23 cellular contexts compared by ENCODE assay signal in the genomic region with DNA sequence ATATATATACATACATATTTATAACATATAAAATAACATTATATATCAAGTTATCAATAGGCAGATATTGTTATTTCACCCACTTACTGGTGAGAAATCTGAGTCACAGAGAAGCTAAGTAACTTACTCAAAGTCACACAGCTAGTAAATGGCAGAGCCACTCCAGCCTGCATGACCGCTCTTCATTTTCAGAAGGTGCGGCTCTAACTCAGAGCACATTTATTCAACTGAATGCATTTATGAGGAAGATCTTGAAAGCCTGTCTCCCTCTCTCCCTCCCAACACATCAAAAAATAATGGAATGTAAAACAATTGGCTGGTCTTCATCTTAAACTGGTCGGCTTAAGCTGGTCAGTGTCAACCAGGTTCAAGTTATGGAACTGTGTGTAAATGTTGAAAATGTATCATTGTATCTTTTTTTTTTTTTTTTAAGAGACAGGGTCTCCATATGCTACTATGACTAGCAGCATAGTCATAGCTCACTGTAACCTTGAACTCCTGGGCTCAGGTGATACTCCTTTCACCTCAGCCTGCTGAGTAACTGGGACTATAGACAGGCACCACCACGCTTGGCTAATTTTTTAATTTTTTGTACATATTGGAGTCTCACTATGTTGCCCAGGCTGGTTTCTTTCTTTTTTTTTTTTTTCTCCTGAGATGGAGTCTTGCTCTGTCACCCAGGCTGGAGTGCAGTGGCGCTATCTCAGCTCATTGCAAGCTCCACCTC.
"Had no signal": no experiment of that assay in that cellular context is flagged by ENCODE, and none has a peak within 500 bp of the region (broad histone marks: within the 10 kb centered on the region; RNA-seq: fewer than 3 reads in every experiment).

No MANE protein-coding gene starts in this region.

- H3K36me3 ChIP-seq: brain microvascular endothelial cell, SJSA1 had no signal

- H3K27ac ChIP-seq: brain microvascular endothelial cell, SJSA1 had no signal

- ATAC-seq: activated T-helper 17 cell treated with anti-CD3 and anti-CD28 coated beads, Interleukin-2, amount 50 U/mL, for 72 hours; Panc1; SK-N-SH treated with all-trans-retinoic acid at 6 μM for 48 hours had no signal

- H3K4me3 ChIP-seq: SJSA1 had no signal

- DNase-seq: activated CD4-positive, alpha-beta memory T cell treated with anti-CD3 and anti-CD28 coated beads, Interleukin-2, amount 10 ng/mL, durations not matched to agents 7 days and 5 days; activated CD4-positive, alpha-beta T cell treated with anti-CD3 and anti-CD28 coated beads for 1 hour; activated CD4-positive, alpha-beta T cell treated with anti-CD3 and anti-CD28 coated beads, Interleukin-2, amount 50 U/mL, for 1 hour; activated gamma-delta T cell; activated naive CD4-positive, alpha-beta T cell treated with anti-CD3 and anti-CD28 coated beads, Interleukin-2, amount 10 ng/mL, durations not matched to agents 7 days and 5 days; activated naive CD8-positive, alpha-beta T cell treated with anti-CD3 and anti-CD28 coated beads for 36 hours; activated T-cell treated with anti-CD3 and anti-CD28 coated beads for 4 hours; activated T-cell treated with anti-CD3 and anti-CD28 coated beads, Interleukin-2, amount 50 U/mL, for 48 hours; brain microvascular endothelial cell; MM.1S; NCI-H1105; NCI-H1436; NCI-H187; NCI-H2081; NCI-H446; NCI-H524; RPMI8226; SHP77 had no signal

- H3K27ac Mint-ChIP-seq: activated CD4-positive, alpha-beta memory T cell treated with anti-CD3 and anti-CD28 coated beads, Interleukin-2, amount 10 ng/mL, durations not matched to agents 7 days and 5 days; activated naive CD4-positive, alpha-beta T cell treated with anti-CD3 and anti-CD28 coated beads, Interleukin-2, amount 10 ng/mL, durations not matched to agents 7 days and 5 days; activated naive CD8-positive, alpha-beta T cell treated with anti-CD3 and anti-CD28 coated beads for 36 hours; activated T-helper 17 cell treated with anti-CD3 and anti-CD28 coated beads, Interleukin-2, amount 50 U/mL, for 72 hours; T-helper 1 cell treated with Interleukin-12 subunit alpha and Interleukin-12 subunit beta and Interleukin-4 antibody, amounts not matched to agents 30 μg/mL and 1 μg/mL, for 36 hours had no signal

- H3K4me1 Mint-ChIP-seq: activated naive CD4-positive, alpha-beta T cell treated with anti-CD3 and anti-CD28 coated beads, Interleukin-2, amount 10 ng/mL, durations not matched to agents 7 days and 5 days; activated T-helper 17 cell treated with anti-CD3 and anti-CD28 coated beads, Interleukin-2, amount 50 U/mL, for 72 hours had no signal

- H3K27me3 ChIP-seq: brain microvascular endothelial cell, SJSA1 had no signal

- H3K9me3 Mint-ChIP-seq: activated T-helper 17 cell treated with anti-CD3 and anti-CD28 coated beads, Interleukin-2, amount 50 U/mL, for 72 hours had no signal

- H3K27me3 Mint-ChIP-seq: activated CD4-positive, alpha-beta memory T cell treated with anti-CD3 and anti-CD28 coated beads, Interleukin-2, amount 10 ng/mL, durations not matched to agents 7 days and 5 days; activated naive CD8-positive, alpha-beta T cell treated with anti-CD3 and anti-CD28 coated beads for 36 hours; activated T-helper 17 cell treated with anti-CD3 and anti-CD28 coated beads, Interleukin-2, amount 50 U/mL, for 72 hours had no signal

- H3K4me3 Mint-ChIP-seq: activated CD4-positive, alpha-beta memory T cell treated with anti-CD3 and anti-CD28 coated beads, Interleukin-2, amount 10 ng/mL, durations not matched to agents 7 days and 5 days; activated naive CD4-positive, alpha-beta T cell treated with anti-CD3 and anti-CD28 coated beads, Interleukin-2, amount 10 ng/mL, durations not matched to agents 7 days and 5 days; activated naive CD8-positive, alpha-beta T cell treated with anti-CD3 and anti-CD28 coated beads for 36 hours; activated T-helper 17 cell treated with anti-CD3 and anti-CD28 coated beads, Interleukin-2, amount 50 U/mL, for 72 hours; T-helper 1 cell treated with Interleukin-12 subunit alpha and Interleukin-12 subunit beta and Interleukin-4 antibody, amounts not matched to agents 30 μg/mL and 1 μg/mL, for 36 hours had no signal
